ENCODE assay signal across 16 cellular contexts in genomic region chr2:66389651-66390131, GRCh38. TPM values are rescaled to one million over a fixed set of nuclear protein-coding genes. Genes with fewer than 3 reads are reported as not detected.
DNase-seq lines count a peak whose midpoint lies in the region; ATAC-seq, FAIRE-seq and TF ChIP-seq lines count a peak whose summit lies in the region.
"Had no signal": no experiment of that assay in that cellular context is flagged by ENCODE, and none has a peak within 500 bp of the region (broad histone marks: within the 10 kb centered on the region; RNA-seq: fewer than 3 reads in every experiment).

No MANE protein-coding gene starts in this region.

- intact Hi-C loops in ascending aorta (cut with DNase I), result no loop called here

- peaks cover 0 to 3% of the 10 kb centered on the region in 2 donors for H3K9me3 Mint-ChIP-seq in activated naive CD4-positive, alpha-beta T cell treated with anti-CD3 and anti-CD28 coated beads, Interleukin-2, amount 50 U/mL, for 72 hours
- H3K9me3 Mint-ChIP-seq: stimulated activated naive CD8-positive, alpha-beta T cell treated with anti-CD3 and anti-CD28 coated beads, Interleukin-15, Interleukin-2, amounts not matched to agents 100 ng/mL and 50 ng/mL, for 24 hours had no signal

- H3K4me3 ChIP-seq in bronchial epithelial cell (ENCODE audit: low read depth, low read length) (no peak overlapping the region), ascending aorta (no peak overlapping the region)
- H3K4me3 ChIP-seq: BLaER1 had no signal

- H3K27ac ChIP-seq in ascending aorta, result no peak overlapping the region
- H3K27ac ChIP-seq: BLaER1 had no signal

- no peak overlapping the region for H3K27ac Mint-ChIP-seq in activated naive CD4-positive, alpha-beta T cell treated with anti-CD3 and anti-CD28 coated beads, Interleukin-2, amount 50 U/mL, for 72 hours
- H3K27ac Mint-ChIP-seq: activated CD8-positive, alpha-beta memory T cell treated with anti-CD3 and anti-CD28 coated beads, Interleukin-2, amount 10 ng/mL, durations not matched to agents 7 days and 5 days; activated naive CD8-positive, alpha-beta T cell; stimulated activated naive CD8-positive, alpha-beta T cell treated with anti-CD3 and anti-CD28 coated beads, Interleukin-15, Interleukin-2, amounts not matched to agents 100 ng/mL and 50 ng/mL, for 24 hours had no signal

- H3K36me3 Mint-ChIP-seq in activated naive CD4-positive, alpha-beta T cell treated with anti-CD3 and anti-CD28 coated beads, Interleukin-2, amount 50 U/mL, for 72 hours, result peaks cover 0 to 5% of the 10 kb centered on the region in 2 donors
- H3K36me3 Mint-ChIP-seq: activated CD8-positive, alpha-beta memory T cell treated with anti-CD3 and anti-CD28 coated beads, Interleukin-2, amount 10 ng/mL, durations not matched to agents 7 days and 5 days; activated naive CD8-positive, alpha-beta T cell had no signal

- no peak for TF ChIP-seq CTCF in bronchial epithelial cell (IDR thresholded peaks at IDR 0.05; ENCODE audit: insufficient read depth, low read length, severe bottlenecking)
- no peak for TF ChIP-seq CTCF in ascending aorta (IDR thresholded peaks at IDR 0.05)

- no peaks in the 10 kb centered on the region for H3K4me1 ChIP-seq in ascending aorta
- H3K4me1 ChIP-seq: BLaER1 had no signal

- peak; percentile 82 for FAIRE-seq in bronchial epithelial cell (lab: Jason Lieb, UNC)

- H3K27me3 ChIP-seq in bronchial epithelial cell (ENCODE audit: control insufficient read depth, insufficient read depth, low read length), result no peaks in the 10 kb centered on the region
- no peaks in the 10 kb centered on the region for H3K27me3 ChIP-seq in ascending aorta
- H3K27me3 ChIP-seq: BLaER1 had no signal

- H3K9me3 ChIP-seq in ascending aorta, result no peaks in the 10 kb centered on the region
- H3K9me3 ChIP-seq: BLaER1 had no signal

- DNase-seq in ELR (ENCODE audit: low read depth) (peak; percentile 4), LHCN-M2 (ENCODE audit: low read depth) (peak; percentile 2), bronchial epithelial cell (ENCODE audit: low read depth) (peak; percentile 68), mucosa of gallbladder (ENCODE audit: low spot score) (peak; percentile 15), ascending aorta (ENCODE audit: low spot score in 2 of 2) (no peak)
- no peak for DNase-seq in activated naive CD4-positive, alpha-beta T cell treated with anti-CD3 and anti-CD28 coated beads, Interleukin-2, amount 50 U/mL, for 72 hours (ENCODE audit: low spot score in 2 of 2)
- DNase-seq: activated CD8-positive, alpha-beta memory T cell treated with anti-CD3 and anti-CD28 coated beads, Interleukin-2, amount 10 ng/mL, durations not matched to agents 7 days and 5 days; GF-D8; NCI-H446 treated with DMSO at 0.1 percent for 48 hours; retina; SHP77 had no signal

- no peak for ATAC-seq in HG03520 (IDR thresholded peaks at IDR 0.05; ENCODE audit: unreplicated experiment)
- no peak for ATAC-seq in activated naive CD4-positive, alpha-beta T cell treated with anti-CD3 and anti-CD28 coated beads, Interleukin-2, amount 50 U/mL, for 72 hours
- ATAC-seq in HG02678 (IDR thresholded peaks at IDR 0.05; ENCODE audit: unreplicated experiment), result no peak
- ATAC-seq: activated CD8-positive, alpha-beta memory T cell treated with anti-CD3 and anti-CD28 coated beads, Interleukin-2, amount 10 ng/mL, durations not matched to agents 7 days and 5 days had no signal

- H3K36me3 ChIP-seq in bronchial epithelial cell (ENCODE audit: control insufficient read depth, insufficient read depth, low read length), result no peaks in the 10 kb centered on the region
- H3K36me3 ChIP-seq in ascending aorta, result no peaks in the 10 kb centered on the region
- H3K36me3 ChIP-seq: BLaER1 had no signal

RNA-seq across cellular contexts. Expression of gene MEIS1, which starts 45.2 kb away (rescaled TPM):
- total RNA-seq in LHCN-M2 (2014; rRNA removed) (2.9 and 3.3 TPM in 2 replicates), bronchial epithelial cell (27.7 and 28.4 TPM in 2 replicates), mucosa of gallbladder (61.8 TPM), ascending aorta (46.7 TPM)
- 1.0 TPM for polyA plus RNA-seq in LHCN-M2 (2012)
- not detected for total RNA-seq in activated naive CD4-positive, alpha-beta T cell treated with anti-CD3 and anti-CD28 coated beads, Interleukin-2, amount 50 U/mL, for 72 hours
- total RNA-seq: activated CD8-positive, alpha-beta memory T cell treated with anti-CD3 and anti-CD28 coated beads, Interleukin-2, amount 10 ng/mL, durations not matched to agents 7 days and 5 days had no signal

Comparison
In these comparisons a context has a peak if more than half of its experiments do, and no peak if none do; other contexts are left out.
1. DNase-seq: peak in ELR (single experiment), LHCN-M2 (single experiment), bronchial epithelial cell (single experiment) and mucosa of gallbladder (single experiment); none in ascending aorta (0 of 2) and activated naive CD4-positive, alpha-beta T cell treated with anti-CD3 and anti-CD28 coated beads, Interleukin-2, amount 50 U/mL, for 72 hours (0 of 2).